21 cellular contexts compared by ENCODE assay signal in the genomic region with DNA sequence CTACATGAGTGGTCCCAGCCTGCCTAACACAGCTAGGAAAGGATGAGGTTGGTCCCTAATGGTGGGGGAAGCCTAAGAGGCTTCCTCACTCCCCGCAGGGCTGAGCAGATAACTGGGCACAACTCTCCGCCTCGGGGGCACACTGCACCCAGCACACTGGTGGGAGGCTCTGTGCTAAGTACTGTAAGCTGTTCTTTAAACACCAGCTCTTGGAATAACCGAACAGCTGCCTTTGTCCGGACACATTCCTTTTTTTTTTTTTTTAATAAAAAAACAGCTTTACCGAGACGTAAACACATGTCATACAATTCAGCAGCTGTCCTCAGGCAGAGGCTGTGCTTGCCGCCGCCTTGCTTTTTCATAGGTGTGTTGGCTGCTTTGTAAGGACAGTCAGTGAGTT. TPM values are rescaled to one million over a fixed set of nuclear protein-coding genes. Genes with fewer than 3 reads are reported as not detected.
"Had no signal": no experiment of that assay in that cellular context is flagged by ENCODE, and none has a peak within 500 bp of the region (broad histone marks: within the 10 kb centered on the region; RNA-seq: fewer than 3 reads in every experiment).

No MANE protein-coding gene starts in this region.

- H3K4me3 ChIP-seq: body of pancreas, cardiac muscle cell, lung, prostate gland, thoracic aorta, vagina had no signal

- H3K9me3 ChIP-seq: body of pancreas, prostate gland, thoracic aorta, vagina had no signal

- H3K36me3 ChIP-seq: prostate gland had no signal

- H3K27me3 ChIP-seq: body of pancreas, cardiac muscle cell, vagina had no signal

- ATAC-seq: activated CD8-positive, alpha-beta T cell treated with anti-CD3 and anti-CD28 coated beads, Interleukin-2, amount 10 ng/mL, durations not matched to agents 7 days and 5 days; activated naive CD8-positive, alpha-beta T cell treated with anti-CD3 and anti-CD28 coated beads, Interleukin-2, amount 50 U/mL, for 24 hours; body of pancreas; left lobe of liver; natural killer cell had no signal

- H3K27ac ChIP-seq: body of pancreas, cardiac muscle cell, epithelial cell of prostate, prostate gland, thoracic aorta, vagina had no signal

- H3K4me1 ChIP-seq: prostate gland had no signal

- DNase-seq: activated CD4-positive, alpha-beta T cell treated with anti-CD3 and anti-CD28 coated beads for 1 hour; activated CD4-positive, alpha-beta T cell treated with anti-CD3 and anti-CD28 coated beads, Interleukin-2, amount 50 U/mL, for 1 hour; activated CD8-positive, alpha-beta T cell treated with anti-CD3 and anti-CD28 coated beads, Interleukin-2, amount 10 ng/mL, durations not matched to agents 7 days and 5 days; activated gamma-delta T cell; activated naive CD4-positive, alpha-beta T cell treated with anti-CD3 and anti-CD28 coated beads, Interleukin-2, amount 50 U/mL, for 16 hours; activated naive CD8-positive, alpha-beta T cell treated with anti-CD3 and anti-CD28 coated beads, Interleukin-2, amount 50 U/mL, for 24 hours; anterior cingulate cortex; body of pancreas; cortex of kidney; foreskin fibroblast; natural killer cell; stimulated activated CD4-positive, alpha-beta T cell treated with anti-CD3 and anti-CD28 coated beads, Interleukin-4, amount 100 ng/mL, for 24 hours; stimulated activated naive CD4-positive, alpha-beta T cell treated with Interleukin-2 at 50 U/mL for 16 hours had no signal

- FAIRE-seq: TTC549 had no signal

RNA-seq across cellular contexts. Expression of a gene that starts 38.2 kb away (rescaled TPM):
- total RNA-seq: activated CD8-positive, alpha-beta T cell treated with anti-CD3 and anti-CD28 coated beads, Interleukin-2, amount 10 ng/mL, durations not matched to agents 7 days and 5 days had no signal
